ENCODE assay signal across 11 cellular contexts in genomic region chr9:22005700-22006605, GRCh38. TPM values are rescaled to one million over a fixed set of nuclear protein-coding genes. Genes with fewer than 3 reads are reported as not detected.
A peak's percentile ranks its signal among the peaks of the same experiment; 100 is the strongest.
DNase-seq lines count a peak whose midpoint lies in the region; ATAC-seq and TF ChIP-seq lines count a peak whose summit lies in the region.
"Had no signal": no experiment of that assay in that cellular context is flagged by ENCODE, and none has a peak within 500 bp of the region (broad histone marks: within the 10 kb centered on the region; RNA-seq: fewer than 3 reads in every experiment).

No MANE protein-coding gene starts in this region.

- H3K36me3 ChIP-seq in iPS DF 6.9 (ENCODE audit: control insufficient read depth, insufficient read depth, low read length): no peaks in the 10 kb centered on the region
- peaks cover 0 to 11% (median 0%) of the 10 kb centered on the region in 6 donors for H3K36me3 ChIP-seq in spleen
- H3K36me3 ChIP-seq: stomach had no signal

- peaks cover 20% of the 10 kb centered on the region; the same call in 1 of the 2 replicates for H3K27me3 ChIP-seq in iPS DF 6.9 (ENCODE audit: control insufficient read depth, insufficient read depth, low read length)
- H3K27me3 ChIP-seq in spleen (replicated peaks in 1 of 7): peaks cover 4 to 97% (median 47%) of the 10 kb centered on the region in 7 donors

- H3K36me3 Mint-ChIP-seq in activated naive CD4-positive, alpha-beta T cell treated with anti-CD3 and anti-CD28 coated beads, Interleukin-2, amount 10 ng/mL, durations not matched to agents 7 days and 5 days: peaks cover 24% of the 10 kb centered on the region
- H3K36me3 Mint-ChIP-seq in activated naive CD8-positive, alpha-beta T cell treated with anti-CD3 and anti-CD28 coated beads, Interleukin-2, amount 50 U/mL, for 24 hours (ENCODE audit: low read depth): peaks cover 5% of the 10 kb centered on the region

- no peaks in the 10 kb centered on the region for H3K9me3 ChIP-seq in iPS DF 6.9 (ENCODE audit: control insufficient read depth, insufficient read depth, low read length)
- H3K9me3 ChIP-seq in spleen: no peaks in the 10 kb centered on the region
- H3K9me3 ChIP-seq: stomach had no signal

- H3K27ac ChIP-seq in iPS DF 6.9 (ENCODE audit: low read length): no peak overlapping the region
- no peak overlapping the region for H3K27ac ChIP-seq in spleen
- H3K27ac ChIP-seq: stomach had no signal

- peaks cover 61% of the 10 kb centered on the region for H3K27me3 Mint-ChIP-seq in activated naive CD4-positive, alpha-beta T cell treated with anti-CD3 and anti-CD28 coated beads, Interleukin-2, amount 10 ng/mL, durations not matched to agents 7 days and 5 days
- H3K27me3 Mint-ChIP-seq in activated naive CD8-positive, alpha-beta T cell treated with anti-CD3 and anti-CD28 coated beads, Interleukin-2, amount 50 U/mL, for 24 hours: peaks cover 80% of the 10 kb centered on the region

- H3K4me3 Mint-ChIP-seq in activated naive CD4-positive, alpha-beta T cell treated with anti-CD3 and anti-CD28 coated beads, Interleukin-2, amount 10 ng/mL, durations not matched to agents 7 days and 5 days: peak overlapping the region; percentile 18
- H3K4me3 Mint-ChIP-seq in activated naive CD8-positive, alpha-beta T cell treated with anti-CD3 and anti-CD28 coated beads, Interleukin-2, amount 50 U/mL, for 24 hours: peak overlapping the region; percentile 24
- H3K4me3 Mint-ChIP-seq: central memory CD8-positive, alpha-beta T cell had no signal

- peak; percentile 3 for ATAC-seq in activated naive CD8-positive, alpha-beta T cell treated with anti-CD3 and anti-CD28 coated beads, Interleukin-2, amount 50 U/mL, for 24 hours
- no peak for ATAC-seq in HG02798 (IDR thresholded peaks at IDR 0.05; ENCODE audit: poor library complexity, unreplicated experiment)

- no peak for TF ChIP-seq POLR2A in spleen (IDR thresholded peaks at IDR 0.05)

- H3K4me1 Mint-ChIP-seq in activated naive CD4-positive, alpha-beta T cell treated with anti-CD3 and anti-CD28 coated beads, Interleukin-2, amount 10 ng/mL, durations not matched to agents 7 days and 5 days: peaks cover 32% of the 10 kb centered on the region
- peaks cover 25% of the 10 kb centered on the region for H3K4me1 Mint-ChIP-seq in activated naive CD8-positive, alpha-beta T cell treated with anti-CD3 and anti-CD28 coated beads, Interleukin-2, amount 50 U/mL, for 24 hours

- WGBS in iPS DF 6.9 (ENCODE audit: insufficient coverage, insufficient read length): no CpG with 5 or more reads among the region's 44 CpGs
- 7 to 38% (median 19%) methylated on average over 25 to 44 of the region's 44 CpGs for WGBS in spleen, 5 donors

- H3K9me3 Mint-ChIP-seq in activated naive CD4-positive, alpha-beta T cell treated with anti-CD3 and anti-CD28 coated beads, Interleukin-2, amount 10 ng/mL, durations not matched to agents 7 days and 5 days: no peaks in the 10 kb centered on the region
- H3K9me3 Mint-ChIP-seq in activated naive CD8-positive, alpha-beta T cell treated with anti-CD3 and anti-CD28 coated beads, Interleukin-2, amount 50 U/mL, for 24 hours: no peaks in the 10 kb centered on the region
- H3K9me3 Mint-ChIP-seq: central memory CD8-positive, alpha-beta T cell had no signal

- DNase-seq in activated naive CD4-positive, alpha-beta T cell treated with anti-CD3 and anti-CD28 coated beads, Interleukin-2, amount 10 ng/mL, durations not matched to agents 7 days and 5 days: no peak
- no peak for DNase-seq in activated naive CD4-positive, alpha-beta T cell treated with anti-CD3 and anti-CD28 coated beads, Interleukin-2, amount 50 U/mL, for 16 hours
- no peak for DNase-seq in activated naive CD8-positive, alpha-beta T cell treated with anti-CD3 and anti-CD28 coated beads, Interleukin-2, amount 50 U/mL, for 24 hours
- no peak for DNase-seq in iPS DF 6.9 (ENCODE audit: low read depth, low spot score)
- peak; percentile 72 for DNase-seq in spleen
- DNase-seq in T1000 (lab: John Stamatoyannopoulos, UW): no peak
- DNase-seq in SIG-M5 (lab: John Stamatoyannopoulos, UW): no peak
- DNase-seq: NCI-H146, stomach had no signal

- no peak for TF ChIP-seq CTCF in spleen (IDR thresholded peaks at IDR 0.05 in 8 of 11, conservative IDR thresholded peaks at IDR 0.05 in 3 of 11)

- intact Hi-C loops in spleen (cut with DNase I; ENCODE audit: low total_unique reads): no loop called here

- CTCF ChIA-PET in activated naive CD4-positive, alpha-beta T cell treated with anti-CD3 and anti-CD28 coated beads, Interleukin-2, amount 10 ng/mL, durations not matched to agents 7 days and 5 days (lab: Charles Lee): interaction anchor here (1.5 to 4.0 kb wide), 3 partner anchors 22 to 37 kb away, joined by 4 to 20 read pairs (median 4); no protein-coding TSS in a partner anchor

- H3K27ac Mint-ChIP-seq in activated naive CD4-positive, alpha-beta T cell treated with anti-CD3 and anti-CD28 coated beads, Interleukin-2, amount 10 ng/mL, durations not matched to agents 7 days and 5 days: no peak overlapping the region
- H3K27ac Mint-ChIP-seq in activated naive CD8-positive, alpha-beta T cell treated with anti-CD3 and anti-CD28 coated beads, Interleukin-2, amount 50 U/mL, for 24 hours: no peak overlapping the region

- no peaks in the 10 kb centered on the region for H3K4me1 ChIP-seq in iPS DF 6.9 (ENCODE audit: control insufficient read depth, insufficient read depth, low read length)
- peaks cover 8 to 52% (median 29%) of the 10 kb centered on the region in 6 donors for H3K4me1 ChIP-seq in spleen

- H3K4me3 ChIP-seq in iPS DF 6.9 (ENCODE audit: low read length) (peak overlapping the region; percentile 35; the same call in 1 of the 2 replicates), spleen (peak overlapping the region in 1 of 8 donors; percentile 31)

RNA-seq across cellular contexts. Expression of gene CDKN2B, which starts 3.2 kb away (rescaled TPM):
- 10 to 100 TPM in 5 of 7 donors, 1 to 10 TPM in 2; 6.9 to 25.7 (median 12.7) TPM for total RNA-seq in spleen
- polyA plus RNA-seq in spleen: 1 to 10 TPM; 1.5 to 4.4 (median 1.6) TPM

RNA-seq across cellular contexts. Expression of gene CDKN2B-AS1, which starts 11.4 kb away (rescaled TPM):
- total RNA-seq in spleen: 1 to 10 TPM; 2.1 to 6.6 (median 3.1) TPM
- 1 to 10 TPM in 2 of 3 donors, under 1 TPM in 1; 0.90 to 1.9 (median 1.0) TPM for polyA plus RNA-seq in spleen

RNA-seq across cellular contexts. Expression of gene CDKN2A, which starts 11.8 kb away (rescaled TPM):
- 10 to 100 TPM in 2 of 7 donors, 1 to 10 TPM in 5; 2.3 to 19.7 (median 7.5) TPM for total RNA-seq in spleen
- polyA plus RNA-seq in spleen: 10 to 100 TPM in 1 of 3 donors, 1 to 10 TPM in 2; 4.0 to 10.2 (median 4.6) TPM
